ENCODE assay signal across 18 cellular contexts in genomic region chr1:219806642-219807041, GRCh38.
"Had no signal": no experiment of that assay in that cellular context is flagged by ENCODE, and none has a peak within 500 bp of the region (broad histone marks: within the 10 kb centered on the region; RNA-seq: fewer than 3 reads in every experiment).

No MANE protein-coding gene starts in this region.

- H3K27me3 ChIP-seq: breast epithelium, suprapubic skin had no signal

- H3K36me3 ChIP-seq: breast epithelium, left ventricle myocardium inferior, suprapubic skin had no signal

- H3K27ac ChIP-seq: breast epithelium, left ventricle myocardium inferior, psoas muscle, suprapubic skin had no signal

- DNase-seq: activated CD4-positive, alpha-beta T cell treated with anti-CD3 and anti-CD28 coated beads for 48 hours; activated CD4-positive, CD25-positive, alpha-beta regulatory T cell; activated CD8-positive, alpha-beta T cell treated with anti-CD3 and anti-CD28 coated beads for 36 hours; activated naive CD4-positive, alpha-beta T cell treated with Interleukin-2 at 50 U/mL for 16 hours; activated T-cell treated with anti-CD3 and anti-CD28 coated beads, Interleukin-2, amount 50 U/mL, for 24 hours; cerebellar nuclear complex; cortex of kidney; erythroblast; immature natural killer cell; kidney glomerular epithelial cell; left ventricle myocardium inferior; mammary epithelial cell; midbrain; psoas muscle; right cardiac atrium; trophoblast cell had no signal

- H3K4me3 ChIP-seq: breast epithelium, left ventricle myocardium inferior, psoas muscle, suprapubic skin had no signal

- H3K9me3 ChIP-seq: breast epithelium, left ventricle myocardium inferior, psoas muscle, suprapubic skin had no signal

- H3K4me1 ChIP-seq: breast epithelium, left ventricle myocardium inferior, psoas muscle had no signal

- ATAC-seq: activated CD8-positive, alpha-beta T cell treated with anti-CD3 and anti-CD28 coated beads for 36 hours; psoas muscle; right cardiac atrium had no signal
